In the genomic region with DNA sequence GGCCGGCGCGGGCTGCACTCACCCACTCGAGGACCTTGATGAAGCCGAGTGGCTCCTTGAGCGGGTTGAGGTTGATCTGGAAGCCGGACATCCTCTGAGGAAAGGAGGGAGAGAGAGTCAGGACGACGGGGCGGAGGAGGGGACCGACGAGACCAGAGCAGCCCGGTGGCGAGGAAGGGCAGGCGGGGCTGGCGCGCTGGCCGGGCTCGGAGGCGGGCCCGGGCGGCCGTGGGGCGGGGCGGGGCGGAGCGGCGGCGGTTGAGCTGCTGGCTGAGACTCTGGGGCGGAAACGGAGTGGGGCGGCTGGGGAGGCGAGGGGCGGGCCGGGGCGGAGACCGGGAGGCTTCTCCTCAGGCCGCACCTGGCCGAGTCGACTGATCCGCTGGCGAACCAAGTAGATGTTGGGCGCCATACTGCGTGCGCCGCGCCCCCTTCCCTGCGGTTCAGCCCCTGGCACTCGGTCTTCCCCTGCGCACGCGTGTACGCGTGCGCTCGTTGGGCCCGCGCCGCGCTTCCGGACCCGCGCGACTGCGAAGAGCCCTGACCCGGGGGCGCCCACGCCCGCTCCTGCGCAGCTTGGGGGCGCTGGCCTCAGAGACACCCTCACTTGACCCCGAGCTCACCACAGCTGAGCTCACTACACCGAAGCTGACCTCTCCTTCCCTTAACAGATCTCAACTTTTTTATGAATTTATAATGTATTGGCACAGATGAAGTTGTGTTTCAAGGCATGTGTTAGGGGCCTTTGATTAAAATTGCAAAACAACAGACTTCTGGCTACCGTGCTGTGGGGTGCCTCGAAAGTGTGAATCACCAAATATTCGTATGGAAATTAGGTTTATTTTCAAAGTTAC, we compare ENCODE assay signal across 8 cellular contexts. TPM values are rescaled to one million over a fixed set of nuclear protein-coding genes. Genes with fewer than 3 reads are reported as not detected.
DNase-seq lines count a peak whose midpoint lies in the region; ATAC-seq and TF ChIP-seq lines count a peak whose summit lies in the region.

TSS of gene SYPL1 (minus strand) at position 195 of the 854 bp plus-strand sequence. CDS start at position 91, 104 bp downstream.

- H3K36me3 ChIP-seq in OCI-LY7 (ENCODE audit: insufficient read depth, low read length) = peaks cover 41% of the 10 kb centered on the region
- no peaks in the 10 kb centered on the region for H3K36me3 ChIP-seq in mucosa of stomach (ENCODE audit: control insufficient read depth, insufficient read depth, low read length)

- H3K27ac ChIP-seq in OCI-LY7 (ENCODE audit: low read depth, low read length, poor library complexity, severe bottlenecking) = peak within 1 kb of the TSS; percentile 83

- CTCF ChIA-PET in OCI-LY7 (lab: Charles Lee; ENCODE audit: unreplicated experiment) = interaction anchor here (0.6 to 1.0 kb wide), 6 partner anchors 22 to 1631 kb away, joined by 3 to 6 read pairs (median 3); no protein-coding TSS in a partner anchor

- ATAC-seq in GM21515 (IDR thresholded peaks at IDR 0.05; ENCODE audit: unreplicated experiment) = peak; percentile 82

- TSS peak; percentile 78 for BruUV-seq in OCI-LY7 (replicated peaks; lab: Mats Ljungman, UMichigan)

- POLR2A ChIA-PET in OCI-LY7 (lab: Charles Lee) = interaction anchor here (0.5 to 12.7 kb wide), 13 partner anchors 9 to 804 kb away, joined by 3 to 297 read pairs (median 6); no protein-coding TSS in a partner anchor

- peaks cover 62% of the 10 kb centered on the region for H3K4me1 ChIP-seq in OCI-LY7 (ENCODE audit: insufficient read depth, low read length, poor library complexity, severe bottlenecking)
- peaks cover 30% of the 10 kb centered on the region for H3K4me1 ChIP-seq in mucosa of stomach (ENCODE audit: control insufficient read depth, insufficient read depth, low read length)

- TF ChIP-seq CTCF in OCI-LY7 (conservative IDR thresholded peaks at IDR 0.05; ENCODE audit: low read length) (peak; percentile 52; the same call in 1 of the 2 replicates), epithelial cell of proximal tubule (conservative IDR thresholded peaks at IDR 0.05; ENCODE audit: low read depth, low read length) (peak; percentile 13)

- intact Hi-C loops in OCI-LY7 (cut with micrococcal nuclease; ENCODE audit: unreplicated experiment) = loop anchor here (10.0 kb wide), 1 partner anchor 1098 kb away; the partner anchor contains the start of gene KMT2E

- peak within 1 kb of the TSS; percentile 29; the same call in 1 of the 2 replicates for H2AFZ ChIP-seq in OCI-LY7 (ENCODE audit: low read length)

- no peaks in the 10 kb centered on the region for H3K27me3 ChIP-seq in mucosa of stomach (ENCODE audit: control insufficient read depth, insufficient read depth, low read length)

- peaks cover 58% of the 10 kb centered on the region for H3K79me2 ChIP-seq in OCI-LY7 (ENCODE audit: insufficient read depth, low read depth, low read length)

- peak within 1 kb of the TSS; percentile 89 for H3K4me2 ChIP-seq in OCI-LY7 (ENCODE audit: low read length)

- peak within 1 kb of the TSS; percentile 92 for H3K9ac ChIP-seq in mucosa of stomach (ENCODE audit: low read length)

- DNase-seq in DMS 273 (lab: John Stamatoyannopoulos, UW; ENCODE audit: unreplicated experiment) (peak; percentile 98), HuH-7 (ENCODE audit: low spot score) (peak; percentile 87), OCI-LY7 (ENCODE audit: low spot score) (peak; percentile 96), activated T-cell treated with anti-CD3 and anti-CD28 coated beads for 4 hours (peak; percentile 86), epithelial cell of proximal tubule (ENCODE audit: low read depth) (no peak)
- peak; percentile 85 to 90 for DNase-seq in stimulated activated CD8-positive, alpha-beta memory T cell treated with anti-CD3 and anti-CD28 coated beads, Interleukin-7, amount 100 ng/mL, for 1 hour (ENCODE audit: low read depth in 2 of 2)

- H3K4me3 ChIP-seq in OCI-LY7 (ENCODE audit: low read depth, low read length, poor library complexity, severe bottlenecking) (peak within 1 kb of the TSS; percentile 80), epithelial cell of proximal tubule (ENCODE audit: low read depth, low read length) (peak within 1 kb of the TSS; percentile 79), mucosa of stomach (ENCODE audit: low read length) (peak within 1 kb of the TSS; percentile 69)

- H3K9me3 ChIP-seq in OCI-LY7 (ENCODE audit: low read length) = no peaks in the 10 kb centered on the region
- no peaks in the 10 kb centered on the region for H3K9me3 ChIP-seq in mucosa of stomach (ENCODE audit: control insufficient read depth, low read length)

- peaks cover 23% of the 10 kb centered on the region for H4K20me1 ChIP-seq in OCI-LY7 (ENCODE audit: insufficient read depth, low read length)

- no peaks in the 10 kb centered on the region for H3K9me2 ChIP-seq in OCI-LY7 (ENCODE audit: insufficient read depth, low read length)

RNA-seq across cellular contexts. Expression of gene SYPL1, which starts in this region (rescaled TPM):
- total RNA-seq in OCI-LY7 (2014; rRNA removed; shearing (Covaris generic)) = 30.4 and 34.1 TPM in 2 replicates
- total RNA-seq in OCI-LY7 (2022) (112 and 118 TPM in 2 replicates), epithelial cell of proximal tubule (62.2 and 64.5 TPM in 2 replicates)
